ENCODE assay signal across 11 cellular contexts in the genomic region with DNA sequence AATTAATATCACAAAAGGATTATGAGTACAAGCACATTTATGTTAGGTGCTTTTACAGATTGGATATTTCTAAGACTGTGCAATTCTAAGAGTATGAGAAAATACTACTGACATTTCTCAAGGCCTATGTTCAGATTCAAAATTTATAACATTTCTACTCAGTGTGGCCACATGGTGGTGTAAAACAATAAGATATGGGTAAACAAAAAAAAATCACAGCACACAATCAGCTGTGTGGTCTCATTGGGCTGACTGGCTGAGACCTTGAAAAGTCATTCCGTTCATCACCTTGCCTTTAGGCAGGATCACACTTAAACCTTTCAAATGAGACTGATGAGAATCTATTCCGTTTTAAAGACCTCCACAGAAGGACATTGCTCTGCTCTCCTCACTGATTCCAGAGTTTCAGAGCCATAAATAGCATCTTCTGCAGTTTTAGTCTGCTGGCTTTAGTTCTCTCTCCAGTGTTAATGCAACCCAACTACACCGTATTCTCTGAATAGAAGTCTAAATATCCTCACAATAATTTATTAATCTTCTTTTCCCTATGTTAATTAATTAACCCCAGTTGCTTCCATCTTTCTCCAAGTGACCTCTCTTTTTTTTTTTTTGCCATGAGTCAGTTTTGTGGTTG.
DNase-seq lines count a peak whose midpoint lies in the region; ATAC-seq and TF ChIP-seq lines count a peak whose summit lies in the region.
"Had no signal": no experiment of that assay in that cellular context is flagged by ENCODE, and none has a peak within 500 bp of the region (broad histone marks: within the 10 kb centered on the region; RNA-seq: fewer than 3 reads in every experiment).

No MANE protein-coding gene starts in this region.

- TF ChIP-seq CTCF in LNCaP clone FGC (IDR thresholded peaks at IDR 0.05; ENCODE audit: control insufficient read depth, extremely low read depth, insufficient read depth), result peak; percentile 55
- TF ChIP-seq CTCF in astrocyte of the spinal cord (IDR thresholded peaks at IDR 0.05; ENCODE audit: low read depth, low read length), result no peak

- H3K23ac ChIP-seq in mesendoderm (ENCODE audit: low read length), result no peak overlapping the region

- H4K8ac ChIP-seq in mesendoderm (ENCODE audit: low read depth, low read length), result no peak overlapping the region

- no peaks in the 10 kb centered on the region for H3K36me3 ChIP-seq in mesendoderm (ENCODE audit: control insufficient read depth, insufficient read depth, low read length)
- H3K36me3 ChIP-seq: stomach had no signal

- H3K9ac ChIP-seq in mesendoderm (ENCODE audit: low read length), result no peak overlapping the region

- WGBS in mesendoderm (ENCODE audit: extremely low coverage, insufficient coverage, low lambda C conversion rate), result 100% methylated on average over 1 of the region's 3 CpGs

- H2BK5ac ChIP-seq in mesendoderm (ENCODE audit: low read length), result no peak overlapping the region

- H3K79me1 ChIP-seq in mesendoderm (ENCODE audit: low read length), result no peaks in the 10 kb centered on the region

- H3K4me3 ChIP-seq in LNCaP clone FGC (ENCODE audit: low read depth, low read length), result no peak overlapping the region
- H3K4me3 ChIP-seq in astrocyte of the spinal cord (ENCODE audit: low read depth, low read length), result no peak overlapping the region
- H3K4me3 ChIP-seq in mesendoderm (ENCODE audit: low read length), result no peak overlapping the region
- H3K4me3 ChIP-seq: stomach had no signal

- H4K5ac ChIP-seq in mesendoderm (ENCODE audit: low read length), result no peak overlapping the region

- no peak overlapping the region for H2AK5ac ChIP-seq in mesendoderm (ENCODE audit: low read length)

- H2BK120ac ChIP-seq in mesendoderm (ENCODE audit: low read depth, low read length), result no peak overlapping the region

- no peak overlapping the region for H3K56ac ChIP-seq in mesendoderm (ENCODE audit: low read length)

- in situ Hi-C loops in G401 (cut with HindIII; ENCODE audit: low sequenced_read_pairs) (no loop called here), astrocyte of the spinal cord (cut with HindIII; ENCODE audit: low sequenced_read_pairs) (no loop called here)

- no peaks in the 10 kb centered on the region for H3K4me1 ChIP-seq in mesendoderm (ENCODE audit: control insufficient read depth, low read depth, low read length)
- H3K4me1 ChIP-seq: stomach had no signal

- no peak for ATAC-seq in GM18858 (IDR thresholded peaks at IDR 0.05; ENCODE audit: unreplicated experiment)
- ATAC-seq in sciatic nerve, result no peak

- H3K27ac ChIP-seq in mesendoderm (ENCODE audit: low read depth, low read length), result no peak overlapping the region
- H3K27ac ChIP-seq: HL-60, stomach had no signal

- H3K27me3 ChIP-seq in mesendoderm (ENCODE audit: insufficient read depth, low read length, poor library complexity), result no peaks in the 10 kb centered on the region
- H3K27me3 ChIP-seq: stomach had no signal

- no peak overlapping the region for H3K4me2 ChIP-seq in mesendoderm (ENCODE audit: low read length)

- H3K18ac ChIP-seq in mesendoderm (ENCODE audit: low read length), result no peak overlapping the region

- no peak overlapping the region for H2BK15ac ChIP-seq in mesendoderm (replicated peaks; ENCODE audit: low read depth)

- H3K4ac ChIP-seq in mesendoderm (ENCODE audit: low read depth, low read length), result no peak overlapping the region

- intact Hi-C loops in sciatic nerve (cut with DNase I), result no loop called here

- no peaks in the 10 kb centered on the region for H3K79me2 ChIP-seq in mesendoderm (ENCODE audit: control insufficient read depth, insufficient read depth, low read length)

- DNase-seq in G401 (ENCODE audit: low spot score) (peak; percentile 16), LNCaP clone FGC (ENCODE audit: low read depth) (no peak), astrocyte of the spinal cord (ENCODE audit: low read depth, low spot score) (peak; percentile 2), mesendoderm (peak; percentile 14), NCI-H1048 (lab: John Stamatoyannopoulos, UW) (no peak), sciatic nerve (ENCODE audit: low spot score) (no peak)
- DNase-seq: activated CD4-positive, alpha-beta T cell treated with anti-CD3 and anti-CD28 coated beads for 1 hour; activated naive CD8-positive, alpha-beta T cell treated with anti-CD3 and anti-CD28 coated beads, Interleukin-2, amount 10 ng/mL, durations not matched to agents 7 days and 5 days; stomach had no signal

Comparison
In these comparisons a context has a peak if more than half of its experiments do, and no peak if none do; other contexts are left out.
1. DNase-seq: peak in G401 (single experiment), astrocyte of the spinal cord (single experiment) and mesendoderm (single experiment); none in LNCaP clone FGC (single experiment), NCI-H1048 (single experiment) and sciatic nerve (single experiment).